ENCODE assay signal across 1 cellular context in the genomic region with DNA sequence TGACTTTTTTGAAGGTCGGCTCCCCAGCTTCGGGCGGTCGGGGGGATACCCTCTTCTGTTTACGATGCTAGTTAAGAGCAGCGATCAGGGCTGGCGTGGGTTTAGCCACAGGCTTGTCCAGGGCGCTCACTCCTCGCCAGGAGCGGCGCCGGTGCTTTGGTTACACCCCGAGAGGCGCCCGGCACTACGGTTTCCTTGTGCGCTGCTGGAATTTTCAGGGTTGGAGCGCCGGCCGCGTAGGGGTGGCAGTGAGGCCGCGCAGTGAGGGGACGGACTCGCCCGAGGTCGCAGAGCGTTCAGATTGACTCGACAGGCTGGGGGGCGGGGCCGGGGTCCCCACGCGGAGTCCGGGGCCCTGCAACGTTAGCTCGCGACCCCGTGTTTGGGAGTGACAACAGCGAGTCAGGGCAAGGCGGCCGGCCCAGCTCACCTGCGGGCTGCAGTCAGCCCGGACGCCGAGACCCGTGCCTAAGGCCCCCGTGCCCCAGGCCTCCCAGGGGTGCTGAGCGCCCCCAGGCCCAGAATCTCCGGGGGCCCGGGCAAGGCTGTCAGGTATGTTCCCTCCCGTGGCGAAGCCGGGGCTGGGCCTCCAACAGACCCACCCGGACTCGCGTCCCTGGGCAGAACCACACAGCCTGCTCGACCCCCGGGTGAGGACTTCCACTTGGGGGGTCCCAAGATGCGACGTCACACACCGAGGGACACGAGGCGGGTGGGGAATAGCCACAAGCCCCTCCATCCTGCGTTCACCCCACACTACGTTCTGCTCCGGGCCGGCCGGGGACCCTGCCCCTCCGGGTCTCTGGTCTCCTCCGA.
A peak's percentile ranks its signal among the peaks of the same experiment; 100 is the strongest.
TF ChIP-seq lines count a peak whose summit lies in the region.

No MANE protein-coding gene starts in this region.

TF ChIP-seq in HepG2, 621 proteins besides CTCF, POLR2A, EP300 and RAD21 (continued from another document and continues in another):
- TF ChIP-seq, protein P1, sequence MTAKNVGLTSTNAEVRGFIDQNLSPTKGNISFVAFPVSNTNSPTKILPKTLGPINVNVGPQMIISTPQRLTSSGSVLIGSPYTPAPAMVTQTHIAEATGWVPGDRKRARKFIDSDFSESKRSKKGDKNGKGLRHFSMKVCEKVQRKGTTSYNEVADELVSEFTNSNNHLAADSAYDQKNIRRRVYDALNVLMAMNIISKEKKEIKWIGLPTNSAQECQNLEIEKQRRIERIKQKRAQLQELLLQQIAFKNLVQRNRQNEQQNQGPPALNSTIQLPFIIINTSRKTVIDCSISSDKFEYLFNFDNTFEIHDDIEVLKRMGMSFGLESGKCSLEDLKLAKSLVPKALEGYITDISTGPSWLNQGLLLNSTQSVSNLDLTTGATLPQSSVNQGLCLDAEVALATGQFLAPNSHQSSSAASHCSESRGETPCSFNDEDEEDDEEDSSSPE (CRISPR knock-in tag; IDR thresholded peaks at IDR 0.05), result 0 out of 2 replicates have a peak, but pooled peaks have one; percentile 5
- TF ChIP-seq FOXA1 (IDR thresholded peaks at IDR 0.05), result no peak
- TF ChIP-seq FOXA1 (CRISPR knock-in tag; IDR thresholded peaks at IDR 0.05), result 0 out of 2 replicates have a peak, but pooled peaks have one; percentile 3
- TF ChIP-seq ZNF598 (CRISPR knock-in tag; IDR thresholded peaks at IDR 0.05; ENCODE audit: borderline replicate concordance), result 0 out of 2 replicates have a peak, but pooled peaks have one; percentile 37
- TF ChIP-seq, protein P2, sequence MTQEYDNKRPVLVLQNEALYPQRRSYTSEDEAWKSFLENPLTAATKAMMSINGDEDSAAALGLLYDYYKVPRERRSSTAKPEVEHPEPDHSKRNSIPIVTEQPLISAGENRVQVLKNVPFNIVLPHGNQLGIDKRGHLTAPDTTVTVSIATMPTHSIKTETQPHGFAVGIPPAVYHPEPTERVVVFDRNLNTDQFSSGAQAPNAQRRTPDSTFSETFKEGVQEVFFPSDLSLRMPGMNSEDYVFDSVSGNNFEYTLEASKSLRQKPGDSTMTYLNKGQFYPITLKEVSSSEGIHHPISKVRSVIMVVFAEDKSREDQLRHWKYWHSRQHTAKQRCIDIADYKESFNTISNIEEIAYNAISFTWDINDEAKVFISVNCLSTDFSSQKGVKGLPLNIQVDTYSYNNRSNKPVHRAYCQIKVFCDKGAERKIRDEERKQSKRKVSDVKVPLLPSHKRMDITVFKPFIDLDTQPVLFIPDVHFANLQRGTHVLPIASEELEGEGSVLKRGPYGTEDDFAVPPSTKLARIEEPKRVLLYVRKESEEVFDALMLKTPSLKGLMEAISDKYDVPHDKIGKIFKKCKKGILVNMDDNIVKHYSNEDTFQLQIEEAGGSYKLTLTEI (CRISPR knock-in tag; conservative IDR thresholded peaks at IDR 0.05), result no peak
- TF ChIP-seq, protein P3, sequence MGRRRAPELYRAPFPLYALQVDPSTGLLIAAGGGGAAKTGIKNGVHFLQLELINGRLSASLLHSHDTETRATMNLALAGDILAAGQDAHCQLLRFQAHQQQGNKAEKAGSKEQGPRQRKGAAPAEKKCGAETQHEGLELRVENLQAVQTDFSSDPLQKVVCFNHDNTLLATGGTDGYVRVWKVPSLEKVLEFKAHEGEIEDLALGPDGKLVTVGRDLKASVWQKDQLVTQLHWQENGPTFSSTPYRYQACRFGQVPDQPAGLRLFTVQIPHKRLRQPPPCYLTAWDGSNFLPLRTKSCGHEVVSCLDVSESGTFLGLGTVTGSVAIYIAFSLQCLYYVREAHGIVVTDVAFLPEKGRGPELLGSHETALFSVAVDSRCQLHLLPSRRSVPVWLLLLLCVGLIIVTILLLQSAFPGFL (CRISPR knock-in tag; IDR thresholded peaks at IDR 0.05), result 0 out of 2 replicates have a peak, but pooled peaks have one; percentile 48
- TF ChIP-seq, protein P4, sequence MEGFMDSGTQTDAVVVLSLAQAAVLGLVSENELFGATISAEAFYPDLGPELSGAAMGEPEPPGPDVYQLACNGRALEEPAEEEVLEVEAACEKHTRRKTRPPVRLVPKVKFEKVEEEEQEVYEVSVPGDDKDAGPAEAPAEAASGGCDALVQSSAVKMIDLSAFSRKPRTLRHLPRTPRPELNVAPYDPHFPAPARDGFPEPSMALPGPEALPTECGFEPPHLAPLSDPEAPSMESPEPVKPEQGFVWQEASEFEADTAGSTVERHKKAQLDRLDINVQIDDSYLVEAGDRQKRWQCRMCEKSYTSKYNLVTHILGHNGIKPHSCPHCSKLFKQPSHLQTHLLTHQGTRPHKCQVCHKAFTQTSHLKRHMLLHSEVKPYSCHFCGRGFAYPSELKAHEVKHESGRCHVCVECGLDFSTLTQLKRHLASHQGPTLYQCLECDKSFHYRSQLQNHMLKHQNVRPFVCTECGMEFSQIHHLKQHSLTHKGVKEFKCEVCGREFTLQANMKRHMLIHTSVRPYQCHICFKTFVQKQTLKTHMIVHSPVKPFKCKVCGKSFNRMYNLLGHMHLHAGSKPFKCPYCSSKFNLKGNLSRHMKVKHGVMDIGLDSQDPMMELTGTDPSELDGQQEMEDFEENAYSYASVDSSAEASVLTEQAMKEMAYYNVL (CRISPR knock-in tag; IDR thresholded peaks at IDR 0.05; ENCODE audit: borderline replicate concordance), result no peak; the same call in 1 of the 2 replicates
- TF ChIP-seq, protein P5, sequence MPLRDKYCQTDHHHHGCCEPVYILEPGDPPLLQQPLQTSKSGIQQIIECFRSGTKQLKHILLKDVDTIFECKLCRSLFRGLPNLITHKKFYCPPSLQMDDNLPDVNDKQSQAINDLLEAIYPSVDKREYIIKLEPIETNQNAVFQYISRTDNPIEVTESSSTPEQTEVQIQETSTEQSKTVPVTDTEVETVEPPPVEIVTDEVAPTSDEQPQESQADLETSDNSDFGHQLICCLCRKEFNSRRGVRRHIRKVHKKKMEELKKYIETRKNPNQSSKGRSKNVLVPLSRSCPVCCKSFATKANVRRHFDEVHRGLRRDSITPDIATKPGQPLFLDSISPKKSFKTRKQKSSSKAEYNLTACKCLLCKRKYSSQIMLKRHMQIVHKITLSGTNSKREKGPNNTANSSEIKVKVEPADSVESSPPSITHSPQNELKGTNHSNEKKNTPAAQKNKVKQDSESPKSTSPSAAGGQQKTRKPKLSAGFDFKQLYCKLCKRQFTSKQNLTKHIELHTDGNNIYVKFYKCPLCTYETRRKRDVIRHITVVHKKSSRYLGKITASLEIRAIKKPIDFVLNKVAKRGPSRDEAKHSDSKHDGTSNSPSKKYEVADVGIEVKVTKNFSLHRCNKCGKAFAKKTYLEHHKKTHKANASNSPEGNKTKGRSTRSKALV (CRISPR knock-in tag; IDR thresholded peaks at IDR 0.05), result peak; percentile 90
- TF ChIP-seq STAT5B (CRISPR knock-in tag; IDR thresholded peaks at IDR 0.05), result no peak
- no peak; the same call in 1 of the 2 replicates for TF ChIP-seq THAP11 (CRISPR knock-in tag; IDR thresholded peaks at IDR 0.05)
- TF ChIP-seq, protein P6, sequence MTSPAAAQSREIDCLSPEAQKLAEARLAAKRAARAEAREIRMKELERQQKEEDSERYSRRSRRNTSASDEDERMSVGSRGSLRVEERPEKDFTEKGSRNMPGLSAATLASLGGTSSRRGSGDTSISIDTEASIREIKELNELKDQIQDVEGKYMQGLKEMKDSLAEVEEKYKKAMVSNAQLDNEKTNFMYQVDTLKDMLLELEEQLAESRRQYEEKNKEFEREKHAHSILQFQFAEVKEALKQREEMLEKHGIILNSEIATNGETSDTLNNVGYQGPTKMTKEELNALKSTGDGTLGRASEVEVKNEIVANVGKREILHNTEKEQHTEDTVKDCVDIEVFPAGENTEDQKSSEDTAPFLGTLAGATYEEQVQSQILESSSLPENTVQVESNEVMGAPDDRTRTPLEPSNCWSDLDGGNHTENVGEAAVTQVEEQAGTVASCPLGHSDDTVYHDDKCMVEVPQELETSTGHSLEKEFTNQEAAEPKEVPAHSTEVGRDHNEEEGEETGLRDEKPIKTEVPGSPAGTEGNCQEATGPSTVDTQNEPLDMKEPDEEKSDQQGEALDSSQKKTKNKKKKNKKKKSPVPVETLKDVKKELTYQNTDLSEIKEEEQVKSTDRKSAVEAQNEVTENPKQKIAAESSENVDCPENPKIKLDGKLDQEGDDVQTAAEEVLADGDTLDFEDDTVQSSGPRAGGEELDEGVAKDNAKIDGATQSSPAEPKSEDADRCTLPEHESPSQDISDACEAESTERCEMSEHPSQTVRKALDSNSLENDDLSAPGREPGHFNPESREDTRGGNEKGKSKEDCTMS (CRISPR knock-in tag; conservative IDR thresholded peaks at IDR 0.05), result no peak
- TF ChIP-seq, protein P7, sequence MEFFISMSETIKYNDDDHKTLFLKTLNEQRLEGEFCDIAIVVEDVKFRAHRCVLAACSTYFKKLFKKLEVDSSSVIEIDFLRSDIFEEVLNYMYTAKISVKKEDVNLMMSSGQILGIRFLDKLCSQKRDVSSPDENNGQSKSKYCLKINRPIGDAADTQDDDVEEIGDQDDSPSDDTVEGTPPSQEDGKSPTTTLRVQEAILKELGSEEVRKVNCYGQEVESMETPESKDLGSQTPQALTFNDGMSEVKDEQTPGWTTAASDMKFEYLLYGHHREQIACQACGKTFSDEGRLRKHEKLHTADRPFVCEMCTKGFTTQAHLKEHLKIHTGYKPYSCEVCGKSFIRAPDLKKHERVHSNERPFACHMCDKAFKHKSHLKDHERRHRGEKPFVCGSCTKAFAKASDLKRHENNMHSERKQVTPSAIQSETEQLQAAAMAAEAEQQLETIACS (CRISPR knock-in tag; IDR thresholded peaks at IDR 0.05), result no peak
- TF ChIP-seq ZNF720 (CRISPR knock-in tag; IDR thresholded peaks at IDR 0.05), result no peak
- TF ChIP-seq, protein P8, sequence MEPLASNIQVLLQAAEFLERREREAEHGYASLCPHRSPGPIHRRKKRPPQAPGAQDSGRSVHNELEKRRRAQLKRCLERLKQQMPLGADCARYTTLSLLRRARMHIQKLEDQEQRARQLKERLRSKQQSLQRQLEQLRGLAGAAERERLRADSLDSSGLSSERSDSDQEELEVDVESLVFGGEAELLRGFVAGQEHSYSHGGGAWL (CRISPR knock-in tag; IDR thresholded peaks at IDR 0.05), result no peak
- TF ChIP-seq XBP1 (CRISPR knock-in tag; IDR thresholded peaks at IDR 0.05), result no peak
- peak; percentile 65 for TF ChIP-seq ZBTB7A (CRISPR knock-in tag; IDR thresholded peaks at IDR 0.05)
- no peak for TF ChIP-seq HOXA7 (CRISPR knock-in tag; IDR thresholded peaks at IDR 0.05)
- TF ChIP-seq NFE2 (CRISPR knock-in tag; IDR thresholded peaks at IDR 0.05), result no peak
- TF ChIP-seq ZBTB1 (CRISPR knock-in tag; IDR thresholded peaks at IDR 0.05; ENCODE audit: borderline replicate concordance), result no peak
- TF ChIP-seq SOX13 (IDR thresholded peaks at IDR 0.05), result no peak; the same call in 1 of the 2 replicates
- no peak for TF ChIP-seq SOX13 (CRISPR knock-in tag; conservative IDR thresholded peaks at IDR 0.05 in 1 of 2, IDR thresholded peaks at IDR 0.05 in 1 of 2)
- no peak for TF ChIP-seq ARNT (IDR thresholded peaks at IDR 0.05)
- no peak for TF ChIP-seq ZNF775 (CRISPR knock-in tag; IDR thresholded peaks at IDR 0.05; ENCODE audit: borderline replicate concordance)
- TF ChIP-seq NFYC (CRISPR knock-in tag; IDR thresholded peaks at IDR 0.05), result no peak
- TF ChIP-seq ZNF430 (CRISPR knock-in tag; IDR thresholded peaks at IDR 0.05), result no peak
- TF ChIP-seq, protein P9, sequence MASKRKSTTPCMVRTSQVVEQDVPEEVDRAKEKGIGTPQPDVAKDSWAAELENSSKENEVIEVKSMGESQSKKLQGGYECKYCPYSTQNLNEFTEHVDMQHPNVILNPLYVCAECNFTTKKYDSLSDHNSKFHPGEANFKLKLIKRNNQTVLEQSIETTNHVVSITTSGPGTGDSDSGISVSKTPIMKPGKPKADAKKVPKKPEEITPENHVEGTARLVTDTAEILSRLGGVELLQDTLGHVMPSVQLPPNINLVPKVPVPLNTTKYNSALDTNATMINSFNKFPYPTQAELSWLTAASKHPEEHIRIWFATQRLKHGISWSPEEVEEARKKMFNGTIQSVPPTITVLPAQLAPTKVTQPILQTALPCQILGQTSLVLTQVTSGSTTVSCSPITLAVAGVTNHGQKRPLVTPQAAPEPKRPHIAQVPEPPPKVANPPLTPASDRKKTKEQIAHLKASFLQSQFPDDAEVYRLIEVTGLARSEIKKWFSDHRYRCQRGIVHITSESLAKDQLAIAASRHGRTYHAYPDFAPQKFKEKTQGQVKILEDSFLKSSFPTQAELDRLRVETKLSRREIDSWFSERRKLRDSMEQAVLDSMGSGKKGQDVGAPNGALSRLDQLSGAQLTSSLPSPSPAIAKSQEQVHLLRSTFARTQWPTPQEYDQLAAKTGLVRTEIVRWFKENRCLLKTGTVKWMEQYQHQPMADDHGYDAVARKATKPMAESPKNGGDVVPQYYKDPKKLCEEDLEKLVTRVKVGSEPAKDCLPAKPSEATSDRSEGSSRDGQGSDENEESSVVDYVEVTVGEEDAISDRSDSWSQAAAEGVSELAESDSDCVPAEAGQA (IDR thresholded peaks at IDR 0.05; ENCODE audit: low read depth), result no peak
- TF ChIP-seq, protein P9 (CRISPR knock-in tag; IDR thresholded peaks at IDR 0.05; ENCODE audit: borderline replicate concordance), result no peak
- TF ChIP-seq, protein P10, sequence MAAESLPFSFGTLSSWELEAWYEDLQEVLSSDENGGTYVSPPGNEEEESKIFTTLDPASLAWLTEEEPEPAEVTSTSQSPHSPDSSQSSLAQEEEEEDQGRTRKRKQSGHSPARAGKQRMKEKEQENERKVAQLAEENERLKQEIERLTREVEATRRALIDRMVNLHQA (CRISPR knock-in tag; IDR thresholded peaks at IDR 0.05), result no peak
- TF ChIP-seq KAT2B (IDR thresholded peaks at IDR 0.05; ENCODE audit: borderline replicate concordance, low read depth, low read length), result no peak
- TF ChIP-seq ADNP (CRISPR knock-in tag; IDR thresholded peaks at IDR 0.05), result no peak
- TF ChIP-seq, protein P11, sequence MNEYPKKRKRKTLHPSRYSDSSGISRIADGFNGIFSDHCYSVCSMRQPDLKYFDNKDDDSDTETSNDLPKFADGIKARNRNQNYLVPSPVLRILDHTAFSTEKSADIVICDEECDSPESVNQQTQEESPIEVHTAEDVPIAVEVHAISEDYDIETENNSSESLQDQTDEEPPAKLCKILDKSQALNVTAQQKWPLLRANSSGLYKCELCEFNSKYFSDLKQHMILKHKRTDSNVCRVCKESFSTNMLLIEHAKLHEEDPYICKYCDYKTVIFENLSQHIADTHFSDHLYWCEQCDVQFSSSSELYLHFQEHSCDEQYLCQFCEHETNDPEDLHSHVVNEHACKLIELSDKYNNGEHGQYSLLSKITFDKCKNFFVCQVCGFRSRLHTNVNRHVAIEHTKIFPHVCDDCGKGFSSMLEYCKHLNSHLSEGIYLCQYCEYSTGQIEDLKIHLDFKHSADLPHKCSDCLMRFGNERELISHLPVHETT (CRISPR knock-in tag; conservative IDR thresholded peaks at IDR 0.05), result no peak; the same call in 1 of the 2 replicates
- no peak for TF ChIP-seq ZNF644 (CRISPR knock-in tag; IDR thresholded peaks at IDR 0.05; ENCODE audit: low read depth)
